ENCODE assay signal across 8 cellular contexts in the genomic region with DNA sequence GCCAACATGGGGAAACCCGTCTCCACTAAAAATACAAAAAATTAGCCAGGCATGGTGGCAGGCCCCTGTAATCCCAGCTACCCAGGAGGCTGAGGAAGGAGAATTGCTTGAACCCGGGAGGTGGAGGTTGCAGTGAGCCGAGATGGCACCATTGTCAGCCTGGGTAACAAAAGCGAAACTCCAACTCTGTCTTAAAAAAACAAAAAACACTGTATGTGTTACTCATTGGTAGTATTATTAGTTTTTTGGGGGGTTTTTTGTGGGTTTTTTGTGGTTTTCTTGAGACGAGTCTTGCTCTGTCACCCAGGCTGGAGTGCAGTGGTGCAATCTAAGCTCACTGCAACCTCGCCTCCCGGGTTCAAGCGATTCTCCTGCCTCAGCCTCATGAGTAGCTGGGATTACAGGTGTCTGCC. TPM values are rescaled to one million over a fixed set of nuclear protein-coding genes. Genes with fewer than 3 reads are reported as not detected.
DNase-seq lines count a peak whose midpoint lies in the region; ATAC-seq and TF ChIP-seq lines count a peak whose summit lies in the region.
"Not testable (repeated sequence)": the region's sequence is repeated elsewhere in the genome, so short reads cannot be mapped to it uniquely, and the experiment has no call there.

No MANE protein-coding gene starts in this region.

- TF ChIP-seq CTCF in OCI-LY3 (IDR thresholded peaks at IDR 0.05; ENCODE audit: low read depth, low read length) = not testable (repeated sequence)

- peaks cover 65 to 82% (median 78%) of the 10 kb centered on the region in 3 donors for H3K4me1 Mint-ChIP-seq in CD8-positive, alpha-beta memory T cell

- peaks cover 7 to 40% (median 11%) of the 10 kb centered on the region in 3 donors for H3K36me3 Mint-ChIP-seq in CD8-positive, alpha-beta memory T cell

- H3K36me3 ChIP-seq in CD8-positive, alpha-beta memory T cell (ENCODE audit: insufficient read depth, low read length) = not testable (repeated sequence)
- H3K36me3 ChIP-seq in OCI-LY3 (replicated peaks; ENCODE audit: low read depth, low read length) = peaks cover 42% of the 10 kb centered on the region

- peak overlapping the region; percentile 70 to 88 (median 75) for H3K4me3 Mint-ChIP-seq in CD8-positive, alpha-beta memory T cell

- CTCF ChIA-PET in CD8-positive, alpha-beta memory T cell (lab: Charles Lee) = not testable (repeated sequence)

- H3K4me1 ChIP-seq in CD8-positive, alpha-beta memory T cell (ENCODE audit: insufficient read depth, low read length) = not testable (repeated sequence)
- H3K4me1 ChIP-seq in OCI-LY3 (ENCODE audit: low read length) = peaks cover 82% of the 10 kb centered on the region

- not testable (repeated sequence) for H3K9me3 Mint-ChIP-seq in CD8-positive, alpha-beta memory T cell

- H3K4me3 ChIP-seq in CD8-positive, alpha-beta memory T cell (ENCODE audit: low read length) = not testable (repeated sequence)
- peak overlapping the region; percentile 32 for H3K4me3 ChIP-seq in OCI-LY3 (ENCODE audit: low read length)

- not testable (repeated sequence) for H3K27me3 ChIP-seq in CD8-positive, alpha-beta memory T cell (ENCODE audit: insufficient read depth, low read length, poor library complexity, severe bottlenecking); OCI-LY3 (ENCODE audit: low read depth, low read length)

- peak overlapping the region; percentile 40; the same call in 1 of the 2 replicates for H3K9ac ChIP-seq in OCI-LY3 (ENCODE audit: low read length)

- H2AFZ ChIP-seq in OCI-LY3 (ENCODE audit: low read depth, low read length) = not testable (repeated sequence)

- peak in 2 of 5 donors; percentile 55 to 64 for DNase-seq in CD8-positive, alpha-beta memory T cell
- DNase-seq in activated T-helper 9 cell treated with anti-CD3 and anti-CD28 coated beads, Interleukin-2, amount 50 U/mL, for 16 hours (ENCODE audit: low read depth) = peak; percentile 26
- DNase-seq in stimulated activated CD4-positive, alpha-beta T cell treated with anti-CD3 and anti-CD28 coated beads, Interleukin-2, amount 100 ng/mL, for 24 hours = peak; percentile 22 to 43

- not testable (repeated sequence) for H3K27me3 Mint-ChIP-seq in CD8-positive, alpha-beta memory T cell

- peak overlapping the region; percentile 43 for H3K4me2 ChIP-seq in OCI-LY3 (ENCODE audit: low read length)

- H3K79me2 ChIP-seq in OCI-LY3 (ENCODE audit: low read length) = peaks cover 94% of the 10 kb centered on the region

- H3K27ac ChIP-seq in CD8-positive, alpha-beta memory T cell (ENCODE audit: low read depth, low read length) = peak overlapping the region; percentile 21
- H3K27ac ChIP-seq in OCI-LY3 (ENCODE audit: low read length) = peak overlapping the region; percentile 93

- peak overlapping the region; percentile 74 to 92 (median 83) for H3K27ac Mint-ChIP-seq in CD8-positive, alpha-beta memory T cell

- H3K9me3 ChIP-seq in CD8-positive, alpha-beta memory T cell (ENCODE audit: low read length); OCI-LY3 (ENCODE audit: insufficient read depth, low read length): not testable (repeated sequence)

- ATAC-seq in GM18873 (IDR thresholded peaks at IDR 0.05; ENCODE audit: low FRiP score, unreplicated experiment) (peak; percentile 61), GM21423 (IDR thresholded peaks at IDR 0.05; ENCODE audit: unreplicated experiment) (peak; percentile 65), HG02884 (IDR thresholded peaks at IDR 0.05; ENCODE audit: unreplicated experiment) (peak; percentile 58), HG03432 (IDR thresholded peaks at IDR 0.05; ENCODE audit: unreplicated experiment) (peak; percentile 67)

- POLR2A ChIA-PET in CD8-positive, alpha-beta memory T cell (lab: Charles Lee) = interaction anchor here (1.0 kb wide), 1 partner anchor 16 kb away, joined by 3 read pairs; no protein-coding TSS in a partner anchor

- not testable (repeated sequence) for H4K20me1 ChIP-seq in OCI-LY3 (ENCODE audit: insufficient read depth, low read length)

RNA-seq across cellular contexts. Expression of a gene that starts 17.8 kb away (rescaled TPM):
- total RNA-seq in CD8-positive, alpha-beta memory T cell = 100 to 1,000 TPM; 108 to 112 TPM
- polyA plus RNA-seq in CD8-positive, alpha-beta memory T cell = 59.6 TPM
